ENCODE assay signal across 17 cellular contexts in genomic region chrX:42825201-42825600, GRCh38. TPM values are rescaled to one million over a fixed set of nuclear protein-coding genes. Genes with fewer than 3 reads are reported as not detected.
DNase-seq lines count a peak whose midpoint lies in the region; ATAC-seq, FAIRE-seq and TF ChIP-seq lines count a peak whose summit lies in the region.
"Had no signal": no experiment of that assay in that cellular context is flagged by ENCODE, and none has a peak within 500 bp of the region (broad histone marks: within the 10 kb centered on the region; RNA-seq: fewer than 3 reads in every experiment).

No MANE protein-coding gene starts in this region.

- POLR2A ChIA-PET in A549 (lab: Yijun Ruan, JAX): no interaction called here
- POLR2A ChIA-PET in activated CD4-positive, alpha-beta memory T cell treated with anti-CD3 and anti-CD28 coated beads for 36 hours (lab: Charles Lee): no interaction called here

- no peak overlapping the region for H2AFZ ChIP-seq in astrocyte (ENCODE audit: low read depth, low read length)

- H3K27ac ChIP-seq in A549 (no peak overlapping the region), astrocyte (ENCODE audit: low read depth, low read length) (no peak overlapping the region), sigmoid colon (no peak overlapping the region)
- H3K27ac ChIP-seq: BLaER1 treated with 17β-estradiol and CSF1 and Interleukin-3, amounts not matched to agents 10 nM and 100 nM had no signal

- H3K9me3 ChIP-seq in A549 (no peaks in the 10 kb centered on the region), astrocyte (ENCODE audit: insufficient read depth, low read depth, low read length) (no peaks in the 10 kb centered on the region), sigmoid colon (peaks cover 0 to 3% (median 0%) of the 10 kb centered on the region in 4 donors)

- CTCF ChIA-PET in A549 (lab: Yijun Ruan, JAX): no interaction called here
- CTCF ChIA-PET in activated CD4-positive, alpha-beta memory T cell treated with anti-CD3 and anti-CD28 coated beads for 36 hours (lab: Charles Lee): no interaction called here

- no peaks in the 10 kb centered on the region for H3K36me3 Mint-ChIP-seq in astrocyte (ENCODE audit: low read depth, unreplicated experiment)
- no peaks in the 10 kb centered on the region for H3K36me3 Mint-ChIP-seq in activated T-helper 2 cell treated with anti-CD3 and anti-CD28 coated beads, Interferon-gamma antibody, Interleukin-2, Interleukin-4, amounts not matched to agents 10 μg/mL and 5 μg/mL and 100 μg/mL, durations not matched to agents 14 hours and 24 hours and 36 hours (ENCODE audit: low read depth)
- H3K36me3 Mint-ChIP-seq in activated CD4-positive, alpha-beta memory T cell treated with anti-CD3 and anti-CD28 coated beads for 36 hours: no peaks in the 10 kb centered on the region
- H3K36me3 Mint-ChIP-seq: CD8-positive, alpha-beta T cell had no signal

- no peaks in the 10 kb centered on the region for H3K9me3 Mint-ChIP-seq in astrocyte (ENCODE audit: unreplicated experiment)
- H3K9me3 Mint-ChIP-seq in activated T-helper 2 cell treated with anti-CD3 and anti-CD28 coated beads, Interferon-gamma antibody, Interleukin-2, Interleukin-4, amounts not matched to agents 10 μg/mL and 5 μg/mL and 100 μg/mL, durations not matched to agents 14 hours and 24 hours and 36 hours: no peaks in the 10 kb centered on the region
- no peaks in the 10 kb centered on the region for H3K9me3 Mint-ChIP-seq in activated CD4-positive, alpha-beta memory T cell treated with anti-CD3 and anti-CD28 coated beads for 36 hours
- H3K9me3 Mint-ChIP-seq: CD8-positive, alpha-beta T cell had no signal

- DNase-seq in A549 (ENCODE audit: low read depth in 1 of 2, low spot score in 1 of 2) (no peak), GM19239 (ENCODE audit: insufficient read length, low spot score) (no peak), astrocyte (ENCODE audit: low read depth) (no peak), left kidney (ENCODE audit: low read depth, low spot score) (peak; percentile 1), sigmoid colon (no peak)
- DNase-seq in activated T-helper 2 cell treated with anti-CD3 and anti-CD28 coated beads, Interferon-gamma antibody, Interleukin-2, Interleukin-4, amounts not matched to agents 10 μg/mL and 5 μg/mL and 100 μg/mL, durations not matched to agents 14 hours and 24 hours and 36 hours (ENCODE audit: low spot score): no peak
- no peak for DNase-seq in activated CD4-positive, alpha-beta memory T cell treated with anti-CD3 and anti-CD28 coated beads for 36 hours
- DNase-seq: 8988T; Calu3; CD8-positive, alpha-beta T cell; H9 had no signal

- TF ChIP-seq POLR2A in A549 (IDR thresholded peaks at IDR 0.05; ENCODE audit: low read length) (no peak), sigmoid colon (IDR thresholded peaks at IDR 0.05) (no peak)

- WGBS in A549 (ENCODE audit: missing lambda C conversion rate): 13% methylated on average over 3 of the region's 3 CpGs
- 74 to 90% methylated on average over 3 of the region's 3 CpGs for WGBS in sigmoid colon, 2 donors

- no peaks in the 10 kb centered on the region for H3K79me2 ChIP-seq in astrocyte (ENCODE audit: insufficient read depth, low read length)

- no peak overlapping the region for H3K9ac ChIP-seq in astrocyte (ENCODE audit: low read length)
- H3K9ac ChIP-seq: BLaER1 treated with 17β-estradiol and CSF1 and Interleukin-3, amounts not matched to agents 10 nM and 100 nM had no signal

- ATAC-seq in A549 (no peak), HG02610 (IDR thresholded peaks at IDR 0.05; ENCODE audit: unreplicated experiment) (no peak)
- ATAC-seq: CD8-positive, alpha-beta T cell had no signal

- no peaks in the 10 kb centered on the region for H4K20me1 ChIP-seq in astrocyte (ENCODE audit: insufficient read depth, low read length)
- H4K20me1 ChIP-seq: BLaER1 treated with 17β-estradiol and CSF1 and Interleukin-3, amounts not matched to agents 10 nM and 100 nM had no signal

- peak; percentile 28 for FAIRE-seq in A549 (lab: Jason Lieb, UNC)
- peak; percentile 8 for FAIRE-seq in GM19239 (lab: Jason Lieb, UNC)
- FAIRE-seq in astrocyte (lab: Jason Lieb, UNC): peak; percentile 41
- FAIRE-seq: G401.6, GM18507, H1 had no signal

- H3K27ac Mint-ChIP-seq in astrocyte (ENCODE audit: unreplicated experiment): no peak overlapping the region
- no peak overlapping the region for H3K27ac Mint-ChIP-seq in activated T-helper 2 cell treated with anti-CD3 and anti-CD28 coated beads, Interferon-gamma antibody, Interleukin-2, Interleukin-4, amounts not matched to agents 10 μg/mL and 5 μg/mL and 100 μg/mL, durations not matched to agents 14 hours and 24 hours and 36 hours
- no peak overlapping the region for H3K27ac Mint-ChIP-seq in activated CD4-positive, alpha-beta memory T cell treated with anti-CD3 and anti-CD28 coated beads for 36 hours
- H3K27ac Mint-ChIP-seq: B cell; CD8-positive, alpha-beta T cell; H9 had no signal

- no peak overlapping the region for H3K4me3 Mint-ChIP-seq in astrocyte (ENCODE audit: unreplicated experiment)
- no peak overlapping the region for H3K4me3 Mint-ChIP-seq in activated T-helper 2 cell treated with anti-CD3 and anti-CD28 coated beads, Interferon-gamma antibody, Interleukin-2, Interleukin-4, amounts not matched to agents 10 μg/mL and 5 μg/mL and 100 μg/mL, durations not matched to agents 14 hours and 24 hours and 36 hours (ENCODE audit: low read depth)
- H3K4me3 Mint-ChIP-seq in activated CD4-positive, alpha-beta memory T cell treated with anti-CD3 and anti-CD28 coated beads for 36 hours: no peak overlapping the region
- H3K4me3 Mint-ChIP-seq: B cell; CD8-positive, alpha-beta T cell; H9 had no signal

- H3K4me3 ChIP-seq in A549 (no peak overlapping the region), astrocyte (ENCODE audit: insufficient read depth, low read depth, low read length) (no peak overlapping the region), sigmoid colon (no peak overlapping the region)
- H3K4me3 ChIP-seq: BLaER1 treated with 17β-estradiol and CSF1 and Interleukin-3, amounts not matched to agents 10 nM and 100 nM had no signal

- H3K27me3 Mint-ChIP-seq in astrocyte (ENCODE audit: low read depth, unreplicated experiment): no peaks in the 10 kb centered on the region
- H3K27me3 Mint-ChIP-seq in activated T-helper 2 cell treated with anti-CD3 and anti-CD28 coated beads, Interferon-gamma antibody, Interleukin-2, Interleukin-4, amounts not matched to agents 10 μg/mL and 5 μg/mL and 100 μg/mL, durations not matched to agents 14 hours and 24 hours and 36 hours (ENCODE audit: low read depth): no peaks in the 10 kb centered on the region
- H3K27me3 Mint-ChIP-seq in activated CD4-positive, alpha-beta memory T cell treated with anti-CD3 and anti-CD28 coated beads for 36 hours: no peaks in the 10 kb centered on the region
- H3K27me3 Mint-ChIP-seq: B cell had no signal

- no peaks in the 10 kb centered on the region for H3K4me1 Mint-ChIP-seq in astrocyte (ENCODE audit: low read depth, unreplicated experiment)
- H3K4me1 Mint-ChIP-seq in activated T-helper 2 cell treated with anti-CD3 and anti-CD28 coated beads, Interferon-gamma antibody, Interleukin-2, Interleukin-4, amounts not matched to agents 10 μg/mL and 5 μg/mL and 100 μg/mL, durations not matched to agents 14 hours and 24 hours and 36 hours (ENCODE audit: low read depth): no peaks in the 10 kb centered on the region
- H3K4me1 Mint-ChIP-seq in activated CD4-positive, alpha-beta memory T cell treated with anti-CD3 and anti-CD28 coated beads for 36 hours (ENCODE audit: low read depth): peaks cover 4% of the 10 kb centered on the region
- H3K4me1 Mint-ChIP-seq: B cell had no signal

- H3K4me2 ChIP-seq in A549: no peak overlapping the region
- H3K4me2 ChIP-seq in astrocyte (ENCODE audit: low read length): no peak overlapping the region
- H3K4me2 ChIP-seq: BLaER1 treated with 17β-estradiol and CSF1 and Interleukin-3, amounts not matched to agents 10 nM and 100 nM had no signal

- H3K4me1 ChIP-seq in A549 (no peaks in the 10 kb centered on the region), astrocyte (ENCODE audit: insufficient read depth, low read length) (no peaks in the 10 kb centered on the region), sigmoid colon (no peaks in the 10 kb centered on the region)
- H3K4me1 ChIP-seq: BLaER1 treated with 17β-estradiol and CSF1 and Interleukin-3, amounts not matched to agents 10 nM and 100 nM had no signal

- TF ChIP-seq EP300 in A549 (IDR thresholded peaks at IDR 0.05) (no peak), sigmoid colon (IDR thresholded peaks at IDR 0.05) (no peak)

- H3K27me3 ChIP-seq in astrocyte (ENCODE audit: insufficient read depth, low read length) (no peaks in the 10 kb centered on the region), sigmoid colon (no peaks in the 10 kb centered on the region)

- intact Hi-C loops in sigmoid colon (cut with DNase I): no loop called here
- intact Hi-C loops in activated T-helper 2 cell treated with anti-CD3 and anti-CD28 coated beads, Interferon-gamma antibody, Interleukin-2, Interleukin-4, amounts not matched to agents 10 μg/mL and 5 μg/mL and 100 μg/mL, durations not matched to agents 14 hours and 24 hours and 36 hours (cut with micrococcal nuclease): no loop called here
- intact Hi-C loops in activated CD4-positive, alpha-beta memory T cell treated with anti-CD3 and anti-CD28 coated beads for 36 hours (cut with micrococcal nuclease): no loop called here

- TF ChIP-seq CTCF in A549 (IDR thresholded peaks at IDR 0.05): no peak
- no peak for TF ChIP-seq CTCF in astrocyte (IDR thresholded peaks at IDR 0.05; ENCODE audit: insufficient read depth, low read depth, low read length)
- no peak for TF ChIP-seq CTCF in sigmoid colon (IDR thresholded peaks at IDR 0.05)

- H3K36me3 ChIP-seq in astrocyte (ENCODE audit: insufficient read depth, low read length) (no peaks in the 10 kb centered on the region), sigmoid colon (no peaks in the 10 kb centered on the region)
- H3K36me3 ChIP-seq: BLaER1 treated with 17β-estradiol and CSF1 and Interleukin-3, amounts not matched to agents 10 nM and 100 nM had no signal

- no peak for TF ChIP-seq RAD21 in A549 (conservative IDR thresholded peaks at IDR 0.05 in 1 of 2, IDR thresholded peaks at IDR 0.05 in 1 of 2)

TF ChIP-seq in A549, 52 proteins besides CTCF, POLR2A, EP300 and RAD21 (continues in another document):
- TF ChIP-seq RFX5 (IDR thresholded peaks at IDR 0.05) (no peak), RNF2 (IDR thresholded peaks at IDR 0.05; ENCODE audit: borderline replicate concordance, low read depth) (no peak), EHF (CRISPR knock-in tag; IDR thresholded peaks at IDR 0.05) (no peak), JUN (IDR thresholded peaks at IDR 0.05) (no peak)

RNA-seq across cellular contexts. Expression of gene PPP1R2C, which starts 47.2 kb away (rescaled TPM):
- polyA plus RNA-seq in A549 (2011; rRNA removed) (not detected in 2 replicates), A549 (2017; fragmentation: RNase III; extraction: RNeasy Plus Mini Kit Qiagen cat#74134 plus additional on column Dnase treatment) (not detected in 3 replicates), sigmoid colon (not detected)
- not detected in 2 replicates for polyA plus RNA-seq in A549 (2012; cell fraction: cytosol; rRNA removed)
- not detected in 2 replicates for polyA plus RNA-seq in A549 (2012; cell fraction: nucleus; rRNA removed)
- not detected in 2 replicates for polyA minus RNA-seq in A549 (2011; rRNA and poly(A)+ RNA removed)
- total RNA-seq in astrocyte (not detected in 2 replicates), sigmoid colon (not detected)
- total RNA-seq in activated T-helper 2 cell treated with anti-CD3 and anti-CD28 coated beads, Interferon-gamma antibody, Interleukin-2, Interleukin-4, amounts not matched to agents 10 μg/mL and 5 μg/mL and 100 μg/mL, durations not matched to agents 14 hours and 24 hours and 36 hours: not detected in 2 replicates
- total RNA-seq in activated CD4-positive, alpha-beta memory T cell treated with anti-CD3 and anti-CD28 coated beads for 36 hours: not detected
- total RNA-seq: B cell; Calu3; CD8-positive, alpha-beta T cell; H1; H9 had no signal
- polyA plus RNA-seq: H1 had no signal
